14 cellular contexts compared by ENCODE assay signal in the genomic region with DNA sequence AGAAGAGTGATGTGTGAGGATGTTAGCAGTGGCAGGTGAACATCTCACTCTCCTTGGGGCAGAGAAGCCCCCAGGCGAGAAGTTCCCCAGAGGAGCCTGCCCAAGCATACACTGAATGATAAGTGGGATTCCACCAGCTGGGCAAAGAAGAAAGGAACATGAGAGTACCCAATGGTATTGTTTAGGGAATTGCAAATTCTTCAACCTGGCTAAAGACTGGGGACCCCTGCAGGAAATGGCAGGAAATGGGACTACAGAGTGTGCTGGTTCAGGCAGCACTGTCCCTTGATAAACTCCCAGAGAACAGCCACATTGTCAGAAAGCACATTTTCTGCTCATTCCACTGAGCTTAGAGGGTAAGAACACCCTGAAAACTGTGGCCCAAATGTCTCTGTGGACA.
DNase-seq lines count a peak whose midpoint lies in the region; ATAC-seq and TF ChIP-seq lines count a peak whose summit lies in the region.
"Had no signal": no experiment of that assay in that cellular context is flagged by ENCODE, and none has a peak within 500 bp of the region (broad histone marks: within the 10 kb centered on the region; RNA-seq: fewer than 3 reads in every experiment).

No MANE protein-coding gene starts in this region.

- CTCF ChIA-PET in Panc1 (lab: Charles Lee), result no interaction called here

- no peak for DNase-seq in Panc1 (ENCODE audit: low read depth, low spot score)
- peak; percentile 4 for DNase-seq in fibroblast of pulmonary artery (ENCODE audit: low read depth)
- DNase-seq in stimulated activated naive CD4-positive, alpha-beta T cell treated with Interleukin-2 at 50 U/mL for 16 hours (lab: John Stamatoyannopoulos, UW), result no peak
- no peak for DNase-seq in neuronal stem cell (ENCODE audit: low spot score)
- DNase-seq in G401 (ENCODE audit: low spot score), result no peak
- DNase-seq: activated CD8-positive, alpha-beta memory T cell treated with anti-CD3 and anti-CD28 coated beads for 24 hours; effector memory CD4-positive, alpha-beta T cell; hippocampal formation; NCI-H1092; right cardiac atrium; T-helper 17 cell had no signal

- POLR2A ChIA-PET in Panc1 (lab: Charles Lee), result no interaction called here

- no peak overlapping the region for H3K18ac ChIP-seq in neuronal stem cell (ENCODE audit: low read length)

- H3K36me3 ChIP-seq in Panc1 (ENCODE audit: control insufficient read depth, insufficient read depth, low read length) (no peaks in the 10 kb centered on the region), neuronal stem cell (replicated peaks in 1 of 2; ENCODE audit: control insufficient read depth in 2 of 2, insufficient read depth in 2 of 2, low read length in 2 of 2) (no peaks in the 10 kb centered on the region)

- H4K8ac ChIP-seq in neuronal stem cell (ENCODE audit: low read depth, low read length), result no peak overlapping the region

- no peak overlapping the region for H4K91ac ChIP-seq in neuronal stem cell (ENCODE audit: low read depth, low read length, poor library complexity)

- no peak overlapping the region for H2BK120ac ChIP-seq in neuronal stem cell (ENCODE audit: low read depth, low read length)

- no peak overlapping the region for H2BK12ac ChIP-seq in neuronal stem cell (ENCODE audit: low read length)

- TF ChIP-seq CTCF in 22Rv1 (IDR thresholded peaks at IDR 0.05), result peak; percentile 18
- TF ChIP-seq CTCF in GM12873 (IDR thresholded peaks at IDR 0.05; ENCODE audit: insufficient read depth, low read depth, low read length, missing control alignments), result peak; percentile 36
- TF ChIP-seq CTCF in Panc1 (IDR thresholded peaks at IDR 0.05), result peak; percentile 33
- TF ChIP-seq CTCF in fibroblast of pulmonary artery (IDR thresholded peaks at IDR 0.05; ENCODE audit: low read length, missing control alignments), result peak; percentile 26

- no peak overlapping the region for H3K23ac ChIP-seq in neuronal stem cell (ENCODE audit: low read depth, low read length, poor library complexity)

- no peaks in the 10 kb centered on the region for H3K4me1 ChIP-seq in Panc1 (ENCODE audit: control insufficient read depth, insufficient read depth, low read length)
- H3K4me1 ChIP-seq in neuronal stem cell (ENCODE audit: control insufficient read depth in 2 of 2, insufficient read depth in 1 of 2, low read depth in 1 of 2, low read length in 2 of 2), result no peaks in the 10 kb centered on the region

- H3K9me3 ChIP-seq in Panc1 (ENCODE audit: control insufficient read depth, insufficient read depth, low read depth, low read length), result no peaks in the 10 kb centered on the region
- H3K9me3 ChIP-seq in neuronal stem cell (replicated peaks in 1 of 2; ENCODE audit: control insufficient read depth in 2 of 2, insufficient read depth in 1 of 2, low read depth in 1 of 2, low read length in 2 of 2), result no peaks in the 10 kb centered on the region

- no peak overlapping the region for H2AFZ ChIP-seq in neuronal stem cell (ENCODE audit: low read length)

- H2BK15ac ChIP-seq in neuronal stem cell (ENCODE audit: low read length), result no peak overlapping the region

- no peak overlapping the region for H2AK5ac ChIP-seq in neuronal stem cell (ENCODE audit: low read depth, low read length)

- H2BK5ac ChIP-seq in neuronal stem cell (ENCODE audit: low read length), result no peak overlapping the region

- intact Hi-C loops in Panc1 (cut with micrococcal nuclease; ENCODE audit: unreplicated experiment), result no loop called here

- ATAC-seq in Panc1, result no peak
- ATAC-seq in GM21360 (IDR thresholded peaks at IDR 0.05; ENCODE audit: unreplicated experiment), result no peak
- ATAC-seq: right cardiac atrium, T-helper 17 cell had no signal

- in situ Hi-C loops in Panc1 (cut with HindIII; ENCODE audit: low pct_unique_long_range_greater_than_20kb, low sequenced_read_pairs) (no loop called here), G401 (cut with HindIII; ENCODE audit: low sequenced_read_pairs) (no loop called here)

- no CpG with 5 or more reads among the region's 1 CpG for WGBS in neuronal stem cell (ENCODE audit: extremely low coverage in 2 of 2, insufficient read length in 2 of 2, insufficient replicate concordance in 1 of 2), 2 donors

- no TSS peak for BruUV-seq in Panc1 (replicated peaks; lab: Mats Ljungman, UMichigan)

- H3K27ac ChIP-seq in 22Rv1 (no peak overlapping the region), Panc1 (ENCODE audit: low read length) (no peak overlapping the region), neuronal stem cell (replicated peaks; ENCODE audit: low read length) (no peak overlapping the region)

- no peaks in the 10 kb centered on the region for H3K79me1 ChIP-seq in neuronal stem cell (ENCODE audit: low read depth, low read length)

- H3K9ac ChIP-seq in neuronal stem cell (ENCODE audit: low read depth, low read length, poor library complexity), result no peak overlapping the region

- H3K14ac ChIP-seq in neuronal stem cell (ENCODE audit: low read length), result no peak overlapping the region

- H3K4me2 ChIP-seq in neuronal stem cell (ENCODE audit: insufficient read depth, low read length, poor library complexity, severe bottlenecking), result no peak overlapping the region

- no peak overlapping the region for H3K4ac ChIP-seq in neuronal stem cell (ENCODE audit: low read length)

- H3K4me3 ChIP-seq in Panc1 (ENCODE audit: low read depth in 2 of 2, low read length in 2 of 2), result no peak overlapping the region
- H3K4me3 ChIP-seq in fibroblast of pulmonary artery (replicated peaks; ENCODE audit: low read depth, low read length), result no peak overlapping the region
- H3K4me3 ChIP-seq in neuronal stem cell (ENCODE audit: low read length in 2 of 2), result no peak overlapping the region

- H3K27me3 ChIP-seq in Panc1 (ENCODE audit: control insufficient read depth, insufficient read depth, low read length), result peaks cover 2% of the 10 kb centered on the region; the same call in 1 of the 2 replicates
- no peaks in the 10 kb centered on the region for H3K27me3 ChIP-seq in neuronal stem cell (ENCODE audit: control insufficient read depth in 3 of 3, insufficient read depth in 3 of 3, low read depth in 1 of 3, low read length in 3 of 3)
